In genomic region chr3:75001330-75001729, GRCh38 we compare ENCODE assay signal across 10 cellular contexts.
DNase-seq lines count a peak whose midpoint lies in the region; ATAC-seq and TF ChIP-seq lines count a peak whose summit lies in the region.
"Had no signal": no experiment of that assay in that cellular context is flagged by ENCODE, and none has a peak within 500 bp of the region (broad histone marks: within the 10 kb centered on the region; RNA-seq: fewer than 3 reads in every experiment).

No MANE protein-coding gene starts in this region.

- TF ChIP-seq CTCF in foreskin fibroblast (IDR thresholded peaks at IDR 0.05; ENCODE audit: low read depth, low read length) = peak; percentile 16

- intact Hi-C loops in sciatic nerve (cut with DNase I) (no loop called here), head of caudate nucleus (cut with DNase I) (no loop called here)

- no peak for ATAC-seq in sciatic nerve

- no peak overlapping the region for H3K4me3 ChIP-seq in foreskin fibroblast (ENCODE audit: low read depth in 1 of 2, low read length in 2 of 2)

- DNase-seq in AG08395 (ENCODE audit: low spot score) = peak; percentile 4
- DNase-seq in GM03348 (ENCODE audit: low spot score) = peak; percentile 43
- DNase-seq in NCI-H82 (lab: John Stamatoyannopoulos, UW) = peak; percentile 36
- DNase-seq in foreskin fibroblast = peak in 1 of 2 donors; percentile 16
- DNase-seq in sciatic nerve (ENCODE audit: low spot score) = no peak
- no peak for DNase-seq in head of caudate nucleus
- no peak for DNase-seq in CD1c-positive myeloid dendritic cell (ENCODE audit: extremely low spot score)
- no peak for DNase-seq in NK-92 (lab: John Stamatoyannopoulos, UW; ENCODE audit: unreplicated experiment)
- DNase-seq: activated CD4-positive, alpha-beta T cell treated with anti-CD3 and anti-CD28 coated beads for 48 hours; aorta had no signal

Comparison
In these comparisons a context has a peak if more than half of its experiments do, and no peak if none do; other contexts are left out.
1. DNase-seq: peak in AG08395 (single experiment), GM03348 (single experiment) and NCI-H82 (single experiment); none in sciatic nerve (single experiment), head of caudate nucleus (0 of 42), CD1c-positive myeloid dendritic cell (single experiment) and NK-92 (single experiment).